ENCODE assay signal across 10 cellular contexts in genomic region chr10:122490786-122491680, GRCh38. TPM values are rescaled to one million over a fixed set of nuclear protein-coding genes. Genes with fewer than 3 reads are reported as not detected.
DNase-seq lines count a peak whose midpoint lies in the region; ATAC-seq and TF ChIP-seq lines count a peak whose summit lies in the region.
"Had no signal": no experiment of that assay in that cellular context is flagged by ENCODE, and none has a peak within 500 bp of the region (broad histone marks: within the 10 kb centered on the region; RNA-seq: fewer than 3 reads in every experiment).

No MANE protein-coding gene starts in this region.

- peaks cover 38% of the 10 kb centered on the region for H3K4me1 ChIP-seq in RWPE2 (ENCODE audit: insufficient read depth, poor library complexity, severe bottlenecking)

- peaks cover 66% of the 10 kb centered on the region for H3K4me1 Mint-ChIP-seq in brain

- H3K4me3 Mint-ChIP-seq in brain = no peak overlapping the region

- H3K27ac ChIP-seq in RWPE2 (ENCODE audit: poor library complexity, severe bottlenecking) = peak overlapping the region; percentile 95

- peaks cover 38% of the 10 kb centered on the region for H3K36me3 ChIP-seq in RWPE2 (ENCODE audit: low read depth)

- TF ChIP-seq CTCF in AG10803 (conservative IDR thresholded peaks at IDR 0.05; ENCODE audit: low read length) (no peak), RWPE2 (IDR thresholded peaks at IDR 0.05; ENCODE audit: poor library complexity, severe bottlenecking) (no peak), brain (conservative IDR thresholded peaks at IDR 0.05) (no peak), omental fat pad (IDR thresholded peaks at IDR 0.05) (no peak)

- peak overlapping the region in 4 of 5 experiments; percentile 85 to 93 (median 92) for H3K27ac Mint-ChIP-seq in brain

- peak; percentile 50 for ATAC-seq in RWPE2 (ENCODE audit: low read depth)
- peak; percentile 71 for ATAC-seq in omental fat pad (ENCODE audit: low FRiP score)
- ATAC-seq in GM18873 (IDR thresholded peaks at IDR 0.05; ENCODE audit: low FRiP score, unreplicated experiment) = no peak
- no peak for ATAC-seq in GM21737 (IDR thresholded peaks at IDR 0.05; ENCODE audit: unreplicated experiment)

- H3K9me3 Mint-ChIP-seq in brain = peaks cover 0 to 2% (median 0%) of the 10 kb centered on the region in 5 experiments

- H3K27me3 ChIP-seq in RWPE2 (ENCODE audit: insufficient read depth, poor library complexity, severe bottlenecking) = no peaks in the 10 kb centered on the region

- DNase-seq in AG10803 (ENCODE audit: low read depth) = peak; percentile 61
- peak; percentile 78 for DNase-seq in RWPE2 (ENCODE audit: low spot score)
- DNase-seq in omental fat pad (ENCODE audit: low spot score) = no peak
- DNase-seq in retina = no peak
- DNase-seq in NCI-H187 (lab: John Stamatoyannopoulos, UW) = no peak
- DNase-seq: NCI-H2171 treated with DMSO at 0.1 percent for 48 hours had no signal

- no peak overlapping the region for H3K4me3 ChIP-seq in AG10803 (ENCODE audit: low read length)
- H3K4me3 ChIP-seq in RWPE2 (ENCODE audit: severe bottlenecking) = no peak overlapping the region

- H3K36me3 Mint-ChIP-seq in brain = no peaks in the 10 kb centered on the region

- H3K9me3 ChIP-seq in RWPE2 (ENCODE audit: severe bottlenecking) = no peaks in the 10 kb centered on the region

- H3K27me3 Mint-ChIP-seq in brain = no peaks in the 10 kb centered on the region

RNA-seq across cellular contexts. Expression of gene HTRA1, which starts 29.7 kb away (rescaled TPM):
- polyA plus RNA-seq in brain (ENCODE audit: insufficient read depth, low read depth, low replicate concordance) = 280 TPM
- 100 to 1,000 TPM in 3 of 4 donors, 10 to 100 TPM in 1; 92.8 to 402 (median 260) TPM for total RNA-seq in omental fat pad

RNA-seq across cellular contexts. Expression of gene ARMS2, which starts 36.6 kb away (rescaled TPM):
- not detected for polyA plus RNA-seq in brain (ENCODE audit: insufficient read depth, low read depth, low replicate concordance)
- total RNA-seq in omental fat pad = not detected
- total RNA-seq: fibroblast of lung had no signal
- polyA plus RNA-seq: fibroblast of lung had no signal

Comparison
In these comparisons a context has a peak if more than half of its experiments do, and no peak if none do; other contexts are left out.
1. DNase-seq: peak in AG10803 (single experiment) and RWPE2 (single experiment); none in omental fat pad (single experiment), retina (single experiment) and NCI-H187 (0 of 2).
2. ATAC-seq: peak in RWPE2 (single experiment) and omental fat pad (single experiment); none in GM18873 (single experiment) and GM21737 (single experiment).